21 cellular contexts compared by ENCODE assay signal in genomic region chr11:2193099-2193886, GRCh38. TPM values are rescaled to one million over a fixed set of nuclear protein-coding genes. Genes with fewer than 3 reads are reported as not detected.
"Had no signal": no experiment of that assay in that cellular context is flagged by ENCODE, and none has a peak within 500 bp of the region (broad histone marks: within the 10 kb centered on the region; RNA-seq: fewer than 3 reads in every experiment).

No MANE protein-coding gene starts in this region.

- H3K4me1 ChIP-seq: gastroesophageal sphincter had no signal

- H3K4me3 ChIP-seq: gastroesophageal sphincter, hepatocyte, lower lobe of right lung, neural progenitor cell had no signal

- H3K9ac ChIP-seq: neural progenitor cell had no signal

- H3K36me3 ChIP-seq: gastroesophageal sphincter, lower lobe of right lung, neural progenitor cell had no signal

- ATAC-seq: activated T-helper 17 cell treated with anti-CD3 and anti-CD28 coated beads, Interleukin-2, amount 50 U/mL, for 72 hours; gastroesophageal sphincter; lower lobe of right lung; T-helper 17 cell had no signal

- FAIRE-seq: TTC549 had no signal

- H3K27ac ChIP-seq: epithelial cell of prostate, gastroesophageal sphincter, hepatocyte, lower lobe of right lung, neural progenitor cell had no signal

- H3K9me3 ChIP-seq: gastroesophageal sphincter, lower lobe of right lung had no signal

- H3K27me3 ChIP-seq: hepatocyte had no signal

- DNase-seq: activated B cell treated with CpG ODN at 0.5 μM for 24 hours; activated CD4-positive, alpha-beta T cell treated with anti-CD3 and anti-CD28 coated beads, Interleukin-2, amount 10 ng/mL, durations not matched to agents 7 days and 5 days; activated CD8-positive, alpha-beta memory T cell treated with anti-CD3 and anti-CD28 coated beads for 24 hours; activated naive CD4-positive, alpha-beta T cell treated with anti-CD3 and anti-CD28 coated beads for 36 hours; activated T-cell treated with anti-CD3 and anti-CD28 coated beads for 4 hours; effector memory CD4-positive, alpha-beta T cell; lower lobe of right lung; posterior cingulate gyrus; stimulated activated CD4-positive, alpha-beta T cell treated with anti-CD3 and anti-CD28 coated beads, Interleukin-2, amount 100 ng/mL, for 24 hours; stimulated activated naive CD4-positive, alpha-beta T cell treated with Interleukin-2 at 50 U/mL for 16 hours; T-helper 17 cell had no signal

RNA-seq across cellular contexts. Expression of gene TH, which starts 21.7 kb away (rescaled TPM):
- total RNA-seq: activated B cell treated with CpG ODN at 0.5 μM for 24 hours; activated CD4-positive, alpha-beta T cell treated with anti-CD3 and anti-CD28 coated beads, Interleukin-2, amount 10 ng/mL, durations not matched to agents 7 days and 5 days; activated naive CD4-positive, alpha-beta T cell treated with anti-CD3 and anti-CD28 coated beads for 36 hours; activated T-helper 17 cell treated with anti-CD3 and anti-CD28 coated beads, Interleukin-2, amount 50 U/mL, for 72 hours; kidney epithelial cell; lower lobe of right lung; T-helper 17 cell had no signal

RNA-seq across cellular contexts. Expression of gene INS, which starts 32.3 kb away (rescaled TPM):
- total RNA-seq: activated B cell treated with CpG ODN at 0.5 μM for 24 hours; activated CD4-positive, alpha-beta T cell treated with anti-CD3 and anti-CD28 coated beads, Interleukin-2, amount 10 ng/mL, durations not matched to agents 7 days and 5 days; activated naive CD4-positive, alpha-beta T cell treated with anti-CD3 and anti-CD28 coated beads for 36 hours; activated T-helper 17 cell treated with anti-CD3 and anti-CD28 coated beads, Interleukin-2, amount 50 U/mL, for 72 hours; gastroesophageal sphincter; hepatocyte; kidney epithelial cell; lower lobe of right lung; mesothelial cell of epicardium; T-helper 17 cell; temporal lobe; ureter had no signal
- polyA plus RNA-seq: hepatocyte had no signal

RNA-seq across cellular contexts. Expression of gene IGF2, which starts 54.1 kb away (rescaled TPM):
- total RNA-seq: activated B cell treated with CpG ODN at 0.5 μM for 24 hours had no signal
